In the genomic region with DNA sequence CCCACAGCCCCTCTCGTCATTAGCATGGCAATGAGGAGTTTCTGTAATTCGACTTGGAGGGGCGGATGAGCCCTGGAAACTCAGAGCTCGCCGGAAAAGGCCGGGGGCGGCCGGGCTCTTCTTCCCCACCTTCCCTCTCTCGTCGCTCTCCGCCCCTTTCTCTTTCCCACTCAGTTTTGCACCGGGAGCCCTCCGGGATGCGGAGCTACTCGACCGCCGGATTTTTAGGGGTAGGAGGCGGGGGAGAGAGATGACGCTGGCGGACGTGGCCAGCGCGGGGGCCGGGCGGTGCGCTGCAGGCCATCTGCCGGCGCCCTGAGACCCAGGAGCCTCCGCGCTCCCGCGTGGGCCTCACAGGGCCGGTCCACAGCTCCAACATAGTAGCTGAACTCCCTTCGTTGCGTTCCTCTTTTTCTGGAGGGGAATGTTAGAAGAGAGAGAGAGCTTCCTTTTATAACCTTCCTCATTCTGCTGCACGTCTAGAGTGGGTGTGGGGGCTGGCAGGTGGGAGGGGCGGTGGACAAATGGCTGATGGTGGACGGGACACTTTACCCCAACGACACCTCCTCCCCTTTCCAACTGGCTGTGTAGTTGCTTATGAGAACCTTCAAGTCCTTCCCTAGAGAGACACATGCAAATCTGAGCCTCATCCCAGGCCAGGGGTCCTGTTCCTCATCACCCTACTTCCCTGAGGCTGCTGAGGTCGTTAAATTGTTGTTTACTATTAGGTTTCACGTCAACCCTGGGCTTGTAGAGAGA, we compare ENCODE assay signal across 8 cellular contexts. TPM values are rescaled to one million over a fixed set of nuclear protein-coding genes. Genes with fewer than 3 reads are reported as not detected.
A peak's percentile ranks its signal among the peaks of the same experiment; 100 is the strongest.
DNase-seq lines count a peak whose midpoint lies in the region; ATAC-seq, FAIRE-seq and TF ChIP-seq lines count a peak whose summit lies in the region.

No MANE protein-coding gene starts in this region.

- TF ChIP-seq RAD21 in A549 (conservative IDR thresholded peaks at IDR 0.05 in 1 of 2, IDR thresholded peaks at IDR 0.05 in 1 of 2), result no peak

- peak overlapping the region; percentile 94 to 97 (median 96) for H3K4me3 Mint-ChIP-seq in nephron

- POLR2A ChIA-PET in A549 (lab: Yijun Ruan, JAX) (interaction anchor here (1.0 to 3.4 kb wide), 7 partner anchors 9 to 234 kb away, joined by 3 to 20 read pairs (median 8); a partner anchor contains a TSS), RWPE1 (lab: Yijun Ruan, JAX; ENCODE audit: low non-redundant PET) (interaction anchor here (0.5 to 0.7 kb wide), 3 partner anchors 14 to 909 kb away, joined by 3 to 4 read pairs (median 3); no protein-coding TSS in a partner anchor)

- FAIRE-seq in A549 (lab: Jason Lieb, UNC), result no peak

- TF ChIP-seq EP300 in A549 (IDR thresholded peaks at IDR 0.05), result no peak

- ATAC-seq in A549, result peak; percentile 48 to 55; a peak in 5 of 6 replicates

- peaks cover 39% of the 10 kb centered on the region for H3K27me3 Mint-ChIP-seq in nephron (ENCODE audit: low read depth)

- peak overlapping the region; percentile 91 to 93 for H3K27ac ChIP-seq in A549
- H3K27ac ChIP-seq in RWPE1, result peak overlapping the region; percentile 95

- CTCF ChIA-PET in A549 (lab: Yijun Ruan, JAX) (interaction anchor here (0.6 to 3.2 kb wide), 13 partner anchors 9 to 414 kb away, joined by 3 to 20 read pairs (median 4); no protein-coding TSS in a partner anchor), RWPE1 (lab: Yijun Ruan, JAX) (interaction anchor here (0.5 to 3.3 kb wide), 10 partner anchors 17 to 611 kb away, joined by 3 to 13 read pairs (median 4); a partner anchor contains a TSS)

- H3K4me2 ChIP-seq in A549, result peak overlapping the region; percentile 82

- TF ChIP-seq CTCF in A549 (IDR thresholded peaks at IDR 0.05) (no peak), GM12864 (IDR thresholded peaks at IDR 0.05; ENCODE audit: low read depth, low read length, missing control alignments) (no peak), RWPE1 (conservative IDR thresholded peaks at IDR 0.05; ENCODE audit: low read depth) (no peak), epithelial cell of proximal tubule (conservative IDR thresholded peaks at IDR 0.05; ENCODE audit: low read depth, low read length) (no peak), nephron (IDR thresholded peaks at IDR 0.05; ENCODE audit: unreplicated experiment in 3 of 3) (no peak)

- H3K4me1 ChIP-seq in A549, result peaks cover 18% of the 10 kb centered on the region

- DNase-seq in A549 (ENCODE audit: low read depth in 1 of 2, low spot score in 1 of 2), result no peak
- DNase-seq in GM12864 (ENCODE audit: low read depth), result no peak
- DNase-seq in RWPE1 (ENCODE audit: low spot score), result peak; percentile 56
- DNase-seq in epithelial cell of proximal tubule (ENCODE audit: low read depth), result no peak
- DNase-seq in DMS153 treated with DMSO at 0.1 percent for 48 hours (lab: John Stamatoyannopoulos, UW; ENCODE audit: unreplicated experiment), result no peak
- no peak for DNase-seq in amygdala (lab: John Stamatoyannopoulos, UW)
- no peak for DNase-seq in NCI-H524 treated with DMSO at 0.1 percent for 48 hours (lab: John Stamatoyannopoulos, UW)

- H3K4me3 ChIP-seq in A549, result peak overlapping the region; percentile 91
- peak overlapping the region; percentile 82 for H3K4me3 ChIP-seq in GM12864 (ENCODE audit: low read depth, low read length)
- peak overlapping the region; percentile 96 for H3K4me3 ChIP-seq in epithelial cell of proximal tubule (ENCODE audit: low read depth, low read length)

- 2% methylated on average over 40 of the region's 41 CpGs for WGBS in A549 (ENCODE audit: missing lambda C conversion rate)

- H3K27ac Mint-ChIP-seq in nephron, result peak overlapping the region; percentile 99 to 100 (median 99)

- no peak for TF ChIP-seq POLR2A in A549 (IDR thresholded peaks at IDR 0.05; ENCODE audit: low read length)

- peaks cover 30% of the 10 kb centered on the region for H3K36me3 Mint-ChIP-seq in nephron (ENCODE audit: low read depth)

- peaks cover 81% of the 10 kb centered on the region for H3K4me1 Mint-ChIP-seq in nephron

- H3K9me3 Mint-ChIP-seq in nephron, result no peaks in the 10 kb centered on the region

- no peaks in the 10 kb centered on the region for H3K9me3 ChIP-seq in A549

TF ChIP-seq in A549, 52 proteins besides CTCF, POLR2A, EP300 and RAD21:
- TF ChIP-seq JUNB (IDR thresholded peaks at IDR 0.05), result no peak
- TF ChIP-seq RFX5 (IDR thresholded peaks at IDR 0.05), result no peak
- TF ChIP-seq SMC3 (IDR thresholded peaks at IDR 0.05), result peak; percentile 4; the same call in 1 of the 3 replicates
- no peak for TF ChIP-seq RCOR1 (IDR thresholded peaks at IDR 0.05; ENCODE audit: low read depth, low read length)

RNA-seq across cellular contexts. Expression of a gene that starts 1.1 kb away (rescaled TPM):
- polyA plus RNA-seq in A549 (2011; rRNA removed) (4.8 and 5.0 TPM in 2 replicates), A549 (2017; fragmentation: RNase III; extraction: RNeasy Plus Mini Kit Qiagen cat#74134 plus additional on column Dnase treatment) (2.6 to 3.0 TPM (median 2.8 TPM) in 3 replicates)
- polyA plus RNA-seq in A549 (2012; cell fraction: cytosol; rRNA removed), result 3.3 and 3.5 TPM in 2 replicates
- polyA plus RNA-seq in A549 (2012; cell fraction: nucleus; rRNA removed), result 2.0 and 2.5 TPM in 2 replicates
- 2.5 and 3.2 TPM in 2 replicates for polyA minus RNA-seq in A549 (2011; rRNA and poly(A)+ RNA removed)
- total RNA-seq in epithelial cell of proximal tubule, result 5.7 and 7.1 TPM in 2 replicates

RNA-seq across cellular contexts. Expression of a gene that starts 5.5 kb away (rescaled TPM):
- polyA plus RNA-seq in A549 (2011; rRNA removed) (2.1 and 2.4 TPM in 2 replicates), A549 (2017; fragmentation: RNase III; extraction: RNeasy Plus Mini Kit Qiagen cat#74134 plus additional on column Dnase treatment) (1.3 to 1.5 TPM (median 1.4 TPM) in 3 replicates)
- polyA plus RNA-seq in A549 (2012; cell fraction: cytosol; rRNA removed), result 1.1 and 1.2 TPM in 2 replicates
- polyA plus RNA-seq in A549 (2012; cell fraction: nucleus; rRNA removed), result 4.0 and 5.5 TPM in 2 replicates
- polyA minus RNA-seq in A549 (2011; rRNA and poly(A)+ RNA removed), result 0.83 TPM in 2 replicates
- total RNA-seq in epithelial cell of proximal tubule, result 0.69 and 2.0 TPM in 2 replicates

RNA-seq across cellular contexts. Expression of a gene that starts 33.6 kb away (rescaled TPM):
- polyA plus RNA-seq in A549 (2011; rRNA removed) (2.6 and 2.8 TPM in 2 replicates), A549 (2017; fragmentation: RNase III; extraction: RNeasy Plus Mini Kit Qiagen cat#74134 plus additional on column Dnase treatment) (2.1 to 3.0 TPM (median 2.3 TPM) in 3 replicates)
- 3.3 TPM in 2 replicates for polyA plus RNA-seq in A549 (2012; cell fraction: cytosol; rRNA removed)
- polyA plus RNA-seq in A549 (2012; cell fraction: nucleus; rRNA removed), result 1.7 and 3.5 TPM in 2 replicates
- 1.7 and 1.8 TPM in 2 replicates for polyA minus RNA-seq in A549 (2011; rRNA and poly(A)+ RNA removed)
- total RNA-seq in epithelial cell of proximal tubule, result 9.2 and 14.6 TPM in 2 replicates

RNA-seq across cellular contexts. Expression of a gene that starts 46.5 kb away (rescaled TPM):
- polyA plus RNA-seq in A549 (2011; rRNA removed) (6.3 and 6.5 TPM in 2 replicates), A549 (2017; fragmentation: RNase III; extraction: RNeasy Plus Mini Kit Qiagen cat#74134 plus additional on column Dnase treatment) (2.9 to 4.9 TPM (median 4.0 TPM) in 3 replicates)
- polyA plus RNA-seq in A549 (2012; cell fraction: cytosol; rRNA removed), result 4.4 and 5.0 TPM in 2 replicates
- polyA plus RNA-seq in A549 (2012; cell fraction: nucleus; rRNA removed), result 4.4 and 4.9 TPM in 2 replicates
- 2.5 and 3.1 TPM in 2 replicates for polyA minus RNA-seq in A549 (2011; rRNA and poly(A)+ RNA removed)
- total RNA-seq in epithelial cell of proximal tubule, result 20.1 and 47.6 TPM in 2 replicates

RNA-seq across cellular contexts. Expression of a gene that starts 50.6 kb away (rescaled TPM):
- 0.78 and 0.90 TPM in 2 replicates for polyA plus RNA-seq in A549 (2011; rRNA removed)
- 1.9 and 2.0 TPM in 2 replicates for polyA plus RNA-seq in A549 (2012; cell fraction: cytosol; rRNA removed)
- polyA plus RNA-seq in A549 (2012; cell fraction: nucleus; rRNA removed), result 2.5 and 3.2 TPM in 2 replicates
- polyA plus RNA-seq in A549 (2017; fragmentation: RNase III; extraction: RNeasy Plus Mini Kit Qiagen cat#74134 plus additional on column Dnase treatment), result 1.6 to 2.2 TPM (median 2.1 TPM) in 3 replicates
- 0.58 and 2.0 TPM in 2 replicates for polyA minus RNA-seq in A549 (2011; rRNA and poly(A)+ RNA removed)
- 5.7 and 11.8 TPM in 2 replicates for total RNA-seq in epithelial cell of proximal tubule
